In the genomic region with DNA sequence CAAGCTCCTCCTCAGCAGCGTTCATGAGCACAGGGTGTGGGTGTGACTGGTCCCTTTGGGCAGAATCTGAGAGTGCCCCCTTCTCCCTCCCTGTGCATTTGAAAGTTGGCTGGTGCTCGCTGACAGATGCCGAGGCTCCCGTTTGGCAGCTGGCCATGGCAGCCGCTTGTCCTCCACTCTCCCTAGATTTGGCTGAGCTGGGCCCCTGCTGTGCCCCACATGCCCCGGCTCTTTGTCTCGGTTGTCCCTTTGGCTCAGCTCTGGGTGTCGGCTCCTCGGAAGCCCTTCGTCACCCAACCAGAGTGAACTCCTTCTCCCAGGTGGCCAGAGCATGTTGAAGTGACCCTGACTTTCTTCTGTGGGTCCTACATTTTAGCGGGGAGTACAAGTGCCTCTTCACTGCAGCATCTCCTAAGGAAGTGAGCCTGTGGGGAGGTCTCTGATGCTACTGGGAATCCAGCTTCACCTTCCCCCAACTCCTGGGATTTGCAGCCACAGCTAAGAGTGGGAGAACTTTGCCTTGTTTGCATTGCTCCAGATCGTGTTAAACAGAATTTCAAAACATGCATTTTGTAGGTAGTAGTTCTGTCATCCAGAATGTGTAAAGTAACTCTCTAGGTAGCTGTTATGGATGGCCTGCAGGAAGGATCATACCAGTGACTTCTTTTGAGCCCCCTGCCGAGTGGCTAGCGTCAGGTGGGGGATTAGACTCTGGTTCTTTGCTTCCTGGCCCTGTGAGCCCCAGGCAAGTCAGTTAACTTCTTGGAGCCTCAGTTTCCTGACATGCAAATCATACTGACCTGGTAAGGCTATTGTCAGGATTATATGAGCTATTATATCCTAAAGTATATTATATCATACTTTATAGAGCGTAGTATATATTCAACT, we compare ENCODE assay signal across 10 cellular contexts. TPM values are rescaled to one million over a fixed set of nuclear protein-coding genes. Genes with fewer than 3 reads are reported as not detected.
DNase-seq lines count a peak whose midpoint lies in the region; ATAC-seq and TF ChIP-seq lines count a peak whose summit lies in the region.
"Had no signal": no experiment of that assay in that cellular context is flagged by ENCODE, and none has a peak within 500 bp of the region (broad histone marks: within the 10 kb centered on the region; RNA-seq: fewer than 3 reads in every experiment).

No MANE protein-coding gene starts in this region.

- no peak overlapping the region for H3K4me3 ChIP-seq in lower lobe of right lung
- H3K4me3 ChIP-seq: sigmoid colon had no signal

- DNase-seq in NCI-H1417 (lab: John Stamatoyannopoulos, UW) (peak; percentile 38 to 67 (median 62)), NCI-H1417 treated with DMSO at 0.1 percent for 48 hours (lab: John Stamatoyannopoulos, UW) (no peak), NCI-H2081 (lab: John Stamatoyannopoulos, UW) (peak; percentile 87 to 93), lower lobe of right lung (no peak), UCSD-AML1 (lab: John Stamatoyannopoulos, UW; ENCODE audit: unreplicated experiment) (no peak), GOT3 (lab: John Stamatoyannopoulos, UW) (no peak)
- no peak for DNase-seq in activated T-cell treated with anti-CD3 and anti-CD28 coated beads, Interleukin-2, amount 50 U/mL, for 72 hours
- DNase-seq: sigmoid colon had no signal

- TF ChIP-seq CTCF in lower lobe of right lung (IDR thresholded peaks at IDR 0.05), result no peak

- no peaks in the 10 kb centered on the region for H3K9me3 Mint-ChIP-seq in activated T-helper 17 cell treated with anti-CD3 and anti-CD28 coated beads, Interleukin-2, amount 50 U/mL, for 72 hours
- H3K9me3 Mint-ChIP-seq in activated T-cell treated with anti-CD3 and anti-CD28 coated beads, Interleukin-2, amount 50 U/mL, for 72 hours, result no peaks in the 10 kb centered on the region
- H3K9me3 Mint-ChIP-seq: memory B cell had no signal

- peak overlapping the region; percentile 88 for H3K4me3 Mint-ChIP-seq in activated T-helper 17 cell treated with anti-CD3 and anti-CD28 coated beads, Interleukin-2, amount 50 U/mL, for 72 hours
- H3K4me3 Mint-ChIP-seq in activated T-cell treated with anti-CD3 and anti-CD28 coated beads, Interleukin-2, amount 50 U/mL, for 72 hours, result no peak overlapping the region
- H3K4me3 Mint-ChIP-seq: memory B cell had no signal

- peaks cover 41% of the 10 kb centered on the region for H3K36me3 Mint-ChIP-seq in activated T-helper 17 cell treated with anti-CD3 and anti-CD28 coated beads, Interleukin-2, amount 50 U/mL, for 72 hours (ENCODE audit: low read depth)
- H3K36me3 Mint-ChIP-seq in activated T-cell treated with anti-CD3 and anti-CD28 coated beads, Interleukin-2, amount 50 U/mL, for 72 hours (ENCODE audit: insufficient read depth in 2 of 2), result no peaks in the 10 kb centered on the region

- no peaks in the 10 kb centered on the region for H3K27me3 ChIP-seq in lower lobe of right lung (ENCODE audit: low read depth)
- H3K27me3 ChIP-seq: sigmoid colon had no signal

- peak overlapping the region; percentile 42 for H3K27ac ChIP-seq in lower lobe of right lung
- H3K27ac ChIP-seq: sigmoid colon had no signal

- peaks cover 39% of the 10 kb centered on the region for H3K4me1 Mint-ChIP-seq in activated T-helper 17 cell treated with anti-CD3 and anti-CD28 coated beads, Interleukin-2, amount 50 U/mL, for 72 hours
- H3K4me1 Mint-ChIP-seq in activated T-cell treated with anti-CD3 and anti-CD28 coated beads, Interleukin-2, amount 50 U/mL, for 72 hours (ENCODE audit: low read depth), result peaks cover 77% of the 10 kb centered on the region

- H3K36me3 ChIP-seq in lower lobe of right lung, result peaks cover 7% of the 10 kb centered on the region
- H3K36me3 ChIP-seq: sigmoid colon had no signal

- H3K27me3 Mint-ChIP-seq in activated T-helper 17 cell treated with anti-CD3 and anti-CD28 coated beads, Interleukin-2, amount 50 U/mL, for 72 hours, result no peaks in the 10 kb centered on the region
- H3K27me3 Mint-ChIP-seq in activated T-cell treated with anti-CD3 and anti-CD28 coated beads, Interleukin-2, amount 50 U/mL, for 72 hours (ENCODE audit: low read depth), result no peaks in the 10 kb centered on the region
- H3K27me3 Mint-ChIP-seq: memory B cell had no signal

- intact Hi-C loops in lower lobe of right lung (cut with DNase I), result no loop called here

- peaks cover 77% of the 10 kb centered on the region for H3K4me1 ChIP-seq in lower lobe of right lung

- no peak for ATAC-seq in activated T-helper 17 cell treated with anti-CD3 and anti-CD28 coated beads, Interleukin-2, amount 50 U/mL, for 72 hours (replicated peaks)
- peak in 1 of 2 donors; percentile 16 for ATAC-seq in lower lobe of right lung
- no peak for ATAC-seq in activated T-cell treated with anti-CD3 and anti-CD28 coated beads, Interleukin-2, amount 50 U/mL, for 72 hours (replicated peaks in 1 of 2)

- H3K9me3 ChIP-seq in lower lobe of right lung, result no peaks in the 10 kb centered on the region
- H3K9me3 ChIP-seq: sigmoid colon had no signal

- H3K27ac Mint-ChIP-seq in activated T-helper 17 cell treated with anti-CD3 and anti-CD28 coated beads, Interleukin-2, amount 50 U/mL, for 72 hours, result peak overlapping the region; percentile 76
- H3K27ac Mint-ChIP-seq in activated T-cell treated with anti-CD3 and anti-CD28 coated beads, Interleukin-2, amount 50 U/mL, for 72 hours, result no peak overlapping the region

RNA-seq across cellular contexts. Expression of gene HPCAL1, which starts 24.2 kb away (rescaled TPM):
- 100 to 1,000 TPM in 1 of 2 donors, 10 to 100 TPM in 1; 57.9 to 139 TPM for total RNA-seq in activated T-helper 17 cell treated with anti-CD3 and anti-CD28 coated beads, Interleukin-2, amount 50 U/mL, for 72 hours
- total RNA-seq in lower lobe of right lung, result 132 TPM
- total RNA-seq in activated T-cell treated with anti-CD3 and anti-CD28 coated beads, Interleukin-2, amount 50 U/mL, for 72 hours, result 10 to 100 TPM; 43.9 to 52.0 TPM

Comparison
In these comparisons a context has a peak if more than half of its experiments do, and no peak if none do; other contexts are left out.
1. DNase-seq: peak in NCI-H1417 (3 of 3) and NCI-H2081 (2 of 2); none in NCI-H1417 treated with DMSO at 0.1 percent for 48 hours (single experiment), lower lobe of right lung (single experiment), UCSD-AML1 (single experiment), GOT3 (single experiment) and activated T-cell treated with anti-CD3 and anti-CD28 coated beads, Interleukin-2, amount 50 U/mL, for 72 hours (0 of 2).